ENCODE assay signal across 12 cellular contexts in genomic region chr3:53941945-53942344, GRCh38. TPM values are rescaled to one million over a fixed set of nuclear protein-coding genes. Genes with fewer than 3 reads are reported as not detected.
A peak's percentile ranks its signal among the peaks of the same experiment; 100 is the strongest.
DNase-seq lines count a peak whose midpoint lies in the region; ATAC-seq and TF ChIP-seq lines count a peak whose summit lies in the region.
"Had no signal": no experiment of that assay in that cellular context is flagged by ENCODE, and none has a peak within 500 bp of the region (broad histone marks: within the 10 kb centered on the region; RNA-seq: fewer than 3 reads in every experiment).

No MANE protein-coding gene starts in this region.

- H3K4me3 Mint-ChIP-seq in HFFc6 (no peak overlapping the region), WTC11 (no peak overlapping the region), nephron (no peak overlapping the region)
- no peak overlapping the region for H3K4me3 Mint-ChIP-seq in activated CD4-positive, alpha-beta memory T cell treated with anti-CD3 and anti-CD28 coated beads for 36 hours
- H3K4me3 Mint-ChIP-seq: activated B cell treated with CpG ODN at 0.5 μM for 24 hours, IgD-negative memory B cell had no signal

- DNase-seq in NCI-H2081 (lab: John Stamatoyannopoulos, UW), result peak; percentile 6 to 39
- no peak for DNase-seq in NCI-H2081 treated with DMSO at 0.1 percent for 48 hours (lab: John Stamatoyannopoulos, UW)
- DNase-seq in HFFc6, result no peak
- no peak for DNase-seq in WTC11 (ENCODE audit: low spot score)
- no peak for DNase-seq in SHP77 treated with DMSO at 0.1 percent for 48 hours (lab: John Stamatoyannopoulos, UW)
- no peak for DNase-seq in pons (ENCODE audit: low spot score)
- DNase-seq in activated CD4-positive, alpha-beta memory T cell treated with anti-CD3 and anti-CD28 coated beads for 36 hours, result no peak
- DNase-seq: activated B cell treated with CpG ODN at 0.5 μM for 24 hours, NCI-H510A, upper lobe of left lung had no signal

- H3K36me3 Mint-ChIP-seq in HFFc6 (ENCODE audit: low read depth), result no peaks in the 10 kb centered on the region
- peaks cover 14% of the 10 kb centered on the region for H3K36me3 Mint-ChIP-seq in WTC11
- H3K36me3 Mint-ChIP-seq in nephron (ENCODE audit: low read depth), result no peaks in the 10 kb centered on the region
- H3K36me3 Mint-ChIP-seq in activated CD4-positive, alpha-beta memory T cell treated with anti-CD3 and anti-CD28 coated beads for 36 hours, result peaks cover 6% of the 10 kb centered on the region
- H3K36me3 Mint-ChIP-seq: IgD-negative memory B cell had no signal

- CTCF ChIA-PET in WTC11 (lab: Charles Lee), result interaction anchor here (0.6 to 2.3 kb wide), 6 partner anchors 179 to 492 kb away, joined by 3 to 6 read pairs (median 4); no protein-coding TSS in a partner anchor
- CTCF ChIA-PET in activated CD4-positive, alpha-beta memory T cell treated with anti-CD3 and anti-CD28 coated beads for 36 hours (lab: Charles Lee), result no interaction called here

- H3K27me3 Mint-ChIP-seq in HFFc6 (ENCODE audit: insufficient read depth) (no peaks in the 10 kb centered on the region; the same call in 1 of the 2 replicates), WTC11 (ENCODE audit: low read depth) (peaks cover 10% of the 10 kb centered on the region), nephron (ENCODE audit: low read depth) (peaks cover 53% of the 10 kb centered on the region)
- H3K27me3 Mint-ChIP-seq in activated CD4-positive, alpha-beta memory T cell treated with anti-CD3 and anti-CD28 coated beads for 36 hours, result peaks cover 20% of the 10 kb centered on the region

- intact Hi-C loops in activated CD4-positive, alpha-beta memory T cell treated with anti-CD3 and anti-CD28 coated beads for 36 hours (cut with micrococcal nuclease), result no loop called here

- H3K4me1 Mint-ChIP-seq in HFFc6 (ENCODE audit: low read depth), result peaks cover 18% of the 10 kb centered on the region
- H3K4me1 Mint-ChIP-seq in WTC11, result no peaks in the 10 kb centered on the region
- peaks cover 28% of the 10 kb centered on the region for H3K4me1 Mint-ChIP-seq in nephron
- H3K4me1 Mint-ChIP-seq in activated CD4-positive, alpha-beta memory T cell treated with anti-CD3 and anti-CD28 coated beads for 36 hours (ENCODE audit: low read depth), result no peaks in the 10 kb centered on the region
- H3K4me1 Mint-ChIP-seq: activated B cell treated with CpG ODN at 0.5 μM for 24 hours had no signal

- TF ChIP-seq CTCF in HFFc6 (IDR thresholded peaks at IDR 0.05), result no peak
- TF ChIP-seq CTCF in WTC11 (IDR thresholded peaks at IDR 0.05), result no peak
- TF ChIP-seq CTCF in nephron (IDR thresholded peaks at IDR 0.05; ENCODE audit: unreplicated experiment in 3 of 3), result peak; percentile 34 to 39 (median 37)

- ATAC-seq in WTC11, result peak; percentile 68

- POLR2A ChIA-PET in WTC11 (lab: Charles Lee), result no interaction called here
- POLR2A ChIA-PET in activated CD4-positive, alpha-beta memory T cell treated with anti-CD3 and anti-CD28 coated beads for 36 hours (lab: Charles Lee), result no interaction called here

- peaks cover 9% of the 10 kb centered on the region for H3K9me3 Mint-ChIP-seq in HFFc6
- H3K9me3 Mint-ChIP-seq in WTC11, result peaks cover 14% of the 10 kb centered on the region
- peaks cover 15% of the 10 kb centered on the region for H3K9me3 Mint-ChIP-seq in nephron
- H3K9me3 Mint-ChIP-seq in activated CD4-positive, alpha-beta memory T cell treated with anti-CD3 and anti-CD28 coated beads for 36 hours, result peaks cover 14% of the 10 kb centered on the region

- H3K27ac Mint-ChIP-seq in HFFc6, result peak overlapping the region; percentile 9; the same call in 1 of the 2 replicates
- no peak overlapping the region for H3K27ac Mint-ChIP-seq in WTC11
- no peak overlapping the region for H3K27ac Mint-ChIP-seq in nephron
- no peak overlapping the region for H3K27ac Mint-ChIP-seq in activated CD4-positive, alpha-beta memory T cell treated with anti-CD3 and anti-CD28 coated beads for 36 hours
- H3K27ac Mint-ChIP-seq: activated B cell treated with CpG ODN at 0.5 μM for 24 hours, IgD-negative memory B cell had no signal

TF ChIP-seq in WTC11, 78 proteins besides CTCF, POLR2A, EP300 and RAD21:
- no peak for TF ChIP-seq PREB (CRISPR knock-in tag; IDR thresholded peaks at IDR 0.05; ENCODE audit: borderline replicate concordance)
- no peak for TF ChIP-seq GRHL2 (CRISPR knock-in tag; IDR thresholded peaks at IDR 0.05; ENCODE audit: insufficient replicate concordance, severe bottlenecking)
- TF ChIP-seq HMGA2 (CRISPR knock-in tag; IDR thresholded peaks at IDR 0.05), result no peak

RNA-seq across cellular contexts. Expression of gene SELENOK, which starts 50.3 kb away (rescaled TPM):
- total RNA-seq in HFFc6 (2021; fragmentation: NEBNext Ultra II Directional; extraction: Animal tissue kit (Norgen Biotek cat#: 25700)), result 10 to 100 TPM; 28.6 to 42.2 (median 34.4) TPM
- total RNA-seq in WTC11 (2021), result 32.7 to 38.7 TPM (median 34.4 TPM) in 3 replicates
- 10 to 100 TPM; 55.3 to 56.4 TPM for total RNA-seq in activated CD4-positive, alpha-beta memory T cell treated with anti-CD3 and anti-CD28 coated beads for 36 hours

RNA-seq across cellular contexts. Expression of gene ACTR8, which starts 60.0 kb away (rescaled TPM):
- total RNA-seq in HFFc6 (2021; fragmentation: NEBNext Ultra II Directional; extraction: Animal tissue kit (Norgen Biotek cat#: 25700)), result 10 to 100 TPM; 43.3 to 47.6 (median 45.6) TPM
- total RNA-seq in WTC11 (2021), result 23.3 to 29.9 TPM (median 26.3 TPM) in 3 replicates
- 10 to 100 TPM; 32.0 to 33.1 TPM for total RNA-seq in activated CD4-positive, alpha-beta memory T cell treated with anti-CD3 and anti-CD28 coated beads for 36 hours

Comparison
In these comparisons a context has a peak if more than half of its experiments do, and no peak if none do; other contexts are left out.
1. DNase-seq: peak in NCI-H2081 (2 of 2); none in NCI-H2081 treated with DMSO at 0.1 percent for 48 hours (single experiment), HFFc6 (single experiment), WTC11 (single experiment), SHP77 treated with DMSO at 0.1 percent for 48 hours (single experiment), pons (single experiment) and activated CD4-positive, alpha-beta memory T cell treated with anti-CD3 and anti-CD28 coated beads for 36 hours (single experiment).
2. CTCF ChIP-seq: peak in nephron (3 of 3); none in HFFc6 (single experiment) and WTC11 (single experiment).